28 cellular contexts compared by ENCODE assay signal in genomic region chr12:54890339-54890738, GRCh38. TPM values are rescaled to one million over a fixed set of nuclear protein-coding genes. Genes with fewer than 3 reads are reported as not detected.
DNase-seq lines count a peak whose midpoint lies in the region; ATAC-seq, FAIRE-seq and TF ChIP-seq lines count a peak whose summit lies in the region.
"Had no signal": no experiment of that assay in that cellular context is flagged by ENCODE, and none has a peak within 500 bp of the region (broad histone marks: within the 10 kb centered on the region; RNA-seq: fewer than 3 reads in every experiment).

No MANE protein-coding gene starts in this region.

- H3K27ac ChIP-seq in SJCRH30, result no peak overlapping the region
- H3K27ac ChIP-seq: neutrophil, RWPE1 had no signal

- DNase-seq in DMS53 treated with DMSO at 0.1 percent for 48 hours (lab: John Stamatoyannopoulos, UW; ENCODE audit: unreplicated experiment) (peak; percentile 83), NCI-H2081 (lab: John Stamatoyannopoulos, UW) (peak; percentile 14 to 68), NCI-H748 treated with DMSO at 0.1 percent for 48 hours (lab: John Stamatoyannopoulos, UW) (peak; percentile 60), mucosa of descending colon (peak in 1 of 3 donors; percentile 9), RCC 7860 (ENCODE audit: low spot score) (no peak), SJCRH30 (no peak)
- DNase-seq: activated CD4-positive, alpha-beta memory T cell treated with anti-CD3 and anti-CD28 coated beads for 36 hours; activated CD4-positive, CD25-positive, alpha-beta regulatory T cell; activated gamma-delta T cell treated with Interleukin-2 at 50 U/mL for 16 hours; activated T-cell treated with anti-CD3 and anti-CD28 coated beads for 4 hours; CD8-positive, alpha-beta memory T cell; DND-41; effector memory CD8-positive, alpha-beta T cell; KG1; NCI-H446 treated with DMSO at 0.1 percent for 48 hours; small intestine; stimulated activated CD4-positive, alpha-beta T cell treated with anti-CD3 and anti-CD28 coated beads, Interleukin-2, amount 100 ng/mL, for 24 hours had no signal

- no peaks in the 10 kb centered on the region for H3K9me3 ChIP-seq in mucosa of descending colon
- no peaks in the 10 kb centered on the region for H3K9me3 ChIP-seq in SJCRH30 (replicated peaks)
- H3K9me3 ChIP-seq: neutrophil had no signal

- intact Hi-C loops in mucosa of descending colon (cut with DNase I, micrococcal nuclease), result no loop called here

- H3K27me3 ChIP-seq in SJCRH30, result no peaks in the 10 kb centered on the region
- H3K27me3 ChIP-seq: neutrophil had no signal

- no peak for TF ChIP-seq CTCF in mucosa of descending colon (IDR thresholded peaks at IDR 0.05)

- ATAC-seq in mucosa of descending colon (peak; percentile 64), GM19035 (IDR thresholded peaks at IDR 0.05; ENCODE audit: unreplicated experiment) (no peak), HG03520 (IDR thresholded peaks at IDR 0.05; ENCODE audit: unreplicated experiment) (no peak)
- ATAC-seq: effector memory CD8-positive, alpha-beta T cell; stimulated activated memory B cell treated with anti-CD40 and anti-IgM and Interleukin-4, amounts not matched to agents 10 μg/mL and 1 μg/mL and 100 μg/mL, for 72 hours had no signal

- H3K36me3 ChIP-seq in mucosa of descending colon (ENCODE audit: low read depth) (no peaks in the 10 kb centered on the region), SJCRH30 (no peaks in the 10 kb centered on the region)
- H3K36me3 ChIP-seq: neutrophil had no signal

- peaks cover 5% of the 10 kb centered on the region for H3K4me1 ChIP-seq in mucosa of descending colon (ENCODE audit: low read depth)
- H3K4me1 ChIP-seq in SJCRH30, result no peaks in the 10 kb centered on the region

- H3K4me3 ChIP-seq in mucosa of descending colon (no peak overlapping the region), SJCRH30 (no peak overlapping the region)
- H3K4me3 ChIP-seq: lung had no signal

- no peak for FAIRE-seq in RCC 7860 (lab: Jason Lieb, UNC)
- FAIRE-seq: colon, GM19239, small intestine had no signal

RNA-seq across cellular contexts. Expression of gene MUCL1, which starts 36.0 kb away (rescaled TPM):
- not detected for total RNA-seq in mucosa of descending colon
- total RNA-seq in SJCRH30 (2014; rRNA removed; shearing (Covaris generic)), result not detected in 2 replicates
- total RNA-seq: activated CD4-positive, alpha-beta memory T cell treated with anti-CD3 and anti-CD28 coated beads for 36 hours; CD8-positive, alpha-beta memory T cell; HT1080; kidney epithelial cell; temporal lobe had no signal

Comparison
In these comparisons a context has a peak if more than half of its experiments do, and no peak if none do; other contexts are left out.
1. DNase-seq: peak in DMS53 treated with DMSO at 0.1 percent for 48 hours (single experiment), NCI-H2081 (2 of 2) and NCI-H748 treated with DMSO at 0.1 percent for 48 hours (single experiment); none in RCC 7860 (single experiment) and SJCRH30 (0 of 2).